Comparison of ENCODE assay signal across 18 cellular contexts in genomic region chrX:117835034-117835433, GRCh38.
A peak's percentile ranks its signal among the peaks of the same experiment; 100 is the strongest.
DNase-seq lines count a peak whose midpoint lies in the region; ATAC-seq and TF ChIP-seq lines count a peak whose summit lies in the region.
"Had no signal": no experiment of that assay in that cellular context is flagged by ENCODE, and none has a peak within 500 bp of the region (broad histone marks: within the 10 kb centered on the region; RNA-seq: fewer than 3 reads in every experiment).

No MANE protein-coding gene starts in this region.

- no peaks in the 10 kb centered on the region for H3F3A ChIP-seq in GM23338 (replicated peaks; ENCODE audit: low read depth)

- H3K9me3 ChIP-seq in H9 (ENCODE audit: control insufficient read depth, low read depth, low read length) (peaks cover 32% of the 10 kb centered on the region), mucosa of descending colon (no peaks in the 10 kb centered on the region), OCI-LY7 (ENCODE audit: low read length) (no peaks in the 10 kb centered on the region)
- H3K9me3 ChIP-seq: MG63 had no signal

- no peaks in the 10 kb centered on the region for H3K79me1 ChIP-seq in H9 (ENCODE audit: insufficient read depth, low read depth, low read length, poor library complexity, severe bottlenecking)

- H3T11ph ChIP-seq in H9 (ENCODE audit: low read length): no peak overlapping the region

- intact Hi-C loops in mucosa of descending colon (cut with DNase I, micrococcal nuclease) (no loop called here), OCI-LY7 (cut with micrococcal nuclease; ENCODE audit: unreplicated experiment) (no loop called here)

- H2BK120ac ChIP-seq in H9 (ENCODE audit: low read depth, low read length, poor library complexity, severe bottlenecking): no peak overlapping the region

- H4K5ac ChIP-seq in H9 (ENCODE audit: insufficient read length, low read depth, low read length): peak overlapping the region; percentile 38

- no peak overlapping the region for H3K4ac ChIP-seq in H9 (ENCODE audit: low read depth, low read length)

- CTCF ChIA-PET in OCI-LY7 (lab: Charles Lee; ENCODE audit: unreplicated experiment): no interaction called here

- H2BK5ac ChIP-seq in H9 (ENCODE audit: insufficient read length, low read length): no peak overlapping the region

- no peak overlapping the region for H4K8ac ChIP-seq in H9 (replicated peaks; ENCODE audit: insufficient read length, low read depth, low read length)

- H2AK5ac ChIP-seq in H9 (ENCODE audit: insufficient read length, low read length): no peak overlapping the region

- H3K4me1 Mint-ChIP-seq in GM23338: no peaks in the 10 kb centered on the region
- no peaks in the 10 kb centered on the region for H3K4me1 Mint-ChIP-seq in H9
- H3K4me1 Mint-ChIP-seq: IgD-negative memory B cell had no signal

- H3K36me3 Mint-ChIP-seq in GM23338 (ENCODE audit: low read depth) (peaks cover 8% of the 10 kb centered on the region; the same call in 2 of the 3 replicates), H9 (ENCODE audit: insufficient read depth in 1 of 3, low read depth in 3 of 3) (peaks cover 5 to 10% (median 9%) of the 10 kb centered on the region in 3 experiments)
- H3K36me3 Mint-ChIP-seq: IgD-negative memory B cell had no signal

- H3K4me3 Mint-ChIP-seq in GM23338: no peak overlapping the region
- H3K4me3 Mint-ChIP-seq in H9: no peak overlapping the region
- H3K4me3 Mint-ChIP-seq: IgD-negative memory B cell had no signal

- H3K27me3 ChIP-seq in GM23338 (ENCODE audit: insufficient read depth): no peaks in the 10 kb centered on the region
- no peaks in the 10 kb centered on the region for H3K27me3 ChIP-seq in H9 (ENCODE audit: insufficient read depth, low read length)
- H3K27me3 ChIP-seq: MG63 had no signal

- H3K27ac ChIP-seq in GM23338 (ENCODE audit: low read depth) (no peak overlapping the region), H9 (ENCODE audit: insufficient read length, low read depth, low read length) (no peak overlapping the region), OCI-LY7 (ENCODE audit: low read depth, low read length, poor library complexity, severe bottlenecking) (no peak overlapping the region)
- H3K27ac ChIP-seq: C4-2B, PC-9 had no signal

- TF ChIP-seq CTCF in GM23338 (conservative IDR thresholded peaks at IDR 0.05; ENCODE audit: low read depth in 2 of 2): no peak
- no peak for TF ChIP-seq CTCF in H9 (conservative IDR thresholded peaks at IDR 0.05)
- no peak for TF ChIP-seq CTCF in mucosa of descending colon (IDR thresholded peaks at IDR 0.05)
- no peak for TF ChIP-seq CTCF in OCI-LY7 (conservative IDR thresholded peaks at IDR 0.05; ENCODE audit: low read length)

- no peak for ATAC-seq in GM23338
- peak; percentile 16 for ATAC-seq in mucosa of descending colon
- no peak for ATAC-seq in GM21515 (IDR thresholded peaks at IDR 0.05; ENCODE audit: unreplicated experiment)
- no peak for ATAC-seq in HG02981 (IDR thresholded peaks at IDR 0.05; ENCODE audit: unreplicated experiment)
- ATAC-seq: HCT116 had no signal

- no peak overlapping the region for H3K14ac ChIP-seq in H9 (ENCODE audit: insufficient read depth, low read length)

- no peaks in the 10 kb centered on the region for H3K79me2 ChIP-seq in GM23338 (replicated peaks; ENCODE audit: insufficient read depth)
- H3K79me2 ChIP-seq in H9 (ENCODE audit: insufficient read depth, low read length): no peaks in the 10 kb centered on the region
- no peaks in the 10 kb centered on the region for H3K79me2 ChIP-seq in OCI-LY7 (ENCODE audit: insufficient read depth, low read depth, low read length)

- H3K4me2 ChIP-seq in GM23338 (no peak overlapping the region), H9 (ENCODE audit: insufficient read depth, insufficient read length, low read length) (no peak overlapping the region), OCI-LY7 (ENCODE audit: low read length) (no peak overlapping the region)
- H3K4me2 ChIP-seq: PC-9 had no signal

- H3K23me2 ChIP-seq in H9 (ENCODE audit: insufficient read length, low read depth, low read length, poor library complexity, severe bottlenecking): no peaks in the 10 kb centered on the region

- H4K20me1 ChIP-seq in GM23338 (replicated peaks; ENCODE audit: insufficient read depth): no peaks in the 10 kb centered on the region
- H4K20me1 ChIP-seq in H9 (ENCODE audit: control insufficient read depth, insufficient read depth, insufficient read length): no peaks in the 10 kb centered on the region
- H4K20me1 ChIP-seq in OCI-LY7 (ENCODE audit: insufficient read depth, low read length): no peaks in the 10 kb centered on the region

- H3K27me3 Mint-ChIP-seq in GM23338 (ENCODE audit: insufficient read depth, low read depth, poor library complexity): no peaks in the 10 kb centered on the region
- no peaks in the 10 kb centered on the region for H3K27me3 Mint-ChIP-seq in H9 (ENCODE audit: low read depth)
- H3K27me3 Mint-ChIP-seq: IgD-negative memory B cell had no signal

- peak; percentile 3 for DNase-seq in GM23338 (ENCODE audit: low spot score)
- peak; percentile 21 for DNase-seq in H9
- DNase-seq in fibroblast of gingiva (ENCODE audit: low read depth): peak; percentile 0
- no peak for DNase-seq in mucosa of descending colon
- no peak for DNase-seq in OCI-LY7 (ENCODE audit: low spot score)
- DNase-seq: ACHN, Karpas-422, MG63, NCI-H1048, NCI-H1436, NCI-H2029 treated with DMSO at 0.1 percent for 48 hours, NCI-H774, PC-9 had no signal

- no peak overlapping the region for H4K91ac ChIP-seq in H9 (ENCODE audit: insufficient read length, low read depth, low read length)

- H3K56ac ChIP-seq in H9 (ENCODE audit: insufficient read length, low read depth, low read length): no peak overlapping the region

- no peak overlapping the region for H2BK20ac ChIP-seq in H9 (ENCODE audit: low read depth, low read length, poor library complexity, severe bottlenecking)

- H3K23ac ChIP-seq in H9 (ENCODE audit: insufficient read length, low read depth, low read length): no peak overlapping the region

- no peak overlapping the region for H3K4me3 ChIP-seq in GM23338
- no peak overlapping the region for H3K4me3 ChIP-seq in mucosa of descending colon
- no peak overlapping the region for H3K4me3 ChIP-seq in OCI-LY7 (ENCODE audit: low read depth, low read length, poor library complexity, severe bottlenecking)
- H3K4me3 ChIP-seq: MG63, PC-9 had no signal

- H2AFZ ChIP-seq in GM23338 (no peak overlapping the region), H9 (ENCODE audit: low read length) (no peak overlapping the region), OCI-LY7 (ENCODE audit: low read length) (no peak overlapping the region)
- H2AFZ ChIP-seq: PC-9 had no signal

- H3K9me3 Mint-ChIP-seq in GM23338: peaks cover 12% of the 10 kb centered on the region
- H3K9me3 Mint-ChIP-seq in H9: peaks cover 18 to 62% of the 10 kb centered on the region in 2 experiments

- no CpG with 5 or more reads among the region's 3 CpGs for WGBS in H9 (ENCODE audit: extremely low coverage, insufficient read length, low lambda C conversion rate)

- BruUV-seq in OCI-LY7 (replicated peaks; lab: Mats Ljungman, UMichigan): no TSS peak

- H3K9me2 ChIP-seq in GM23338 (ENCODE audit: insufficient read depth): no peaks in the 10 kb centered on the region
- no peaks in the 10 kb centered on the region for H3K9me2 ChIP-seq in OCI-LY7 (ENCODE audit: insufficient read depth, low read length)

- H3K18ac ChIP-seq in H9 (ENCODE audit: insufficient read length, low read depth, low read length): no peak overlapping the region

- H3K36me3 ChIP-seq in GM23338 (ENCODE audit: insufficient read depth) (no peaks in the 10 kb centered on the region), mucosa of descending colon (ENCODE audit: low read depth) (no peaks in the 10 kb centered on the region), OCI-LY7 (ENCODE audit: insufficient read depth, low read length) (no peaks in the 10 kb centered on the region)
- H3K36me3 ChIP-seq: MG63 had no signal

- H3K27ac Mint-ChIP-seq in GM23338: no peak overlapping the region
- no peak overlapping the region for H3K27ac Mint-ChIP-seq in H9
- H3K27ac Mint-ChIP-seq: IgD-negative memory B cell had no signal

- no peak overlapping the region for H2BK15ac ChIP-seq in H9 (ENCODE audit: low read depth, low read length)

- no peaks in the 10 kb centered on the region for H3K4me1 ChIP-seq in GM23338 (ENCODE audit: insufficient read depth)
- H3K4me1 ChIP-seq in H9 (ENCODE audit: insufficient read depth, low read length): no peaks in the 10 kb centered on the region
- H3K4me1 ChIP-seq in mucosa of descending colon (ENCODE audit: low read depth): no peaks in the 10 kb centered on the region
- no peaks in the 10 kb centered on the region for H3K4me1 ChIP-seq in OCI-LY7 (ENCODE audit: insufficient read depth, low read length, poor library complexity, severe bottlenecking)

- H3K9ac ChIP-seq in H9 (ENCODE audit: extremely low read depth, insufficient read length, low read length): no peak overlapping the region

- no peak overlapping the region for H2BK12ac ChIP-seq in H9 (ENCODE audit: insufficient read length, low read depth, low read length)

- POLR2A ChIA-PET in OCI-LY7 (lab: Charles Lee): no interaction called here

TF ChIP-seq in GM23338, 12 proteins besides CTCF, POLR2A, EP300 and RAD21 (continues in another document):
- no peak for TF ChIP-seq POLR2AphosphoS5 (IDR thresholded peaks at IDR 0.05; ENCODE audit: low read depth)
- no peak for TF ChIP-seq EZH2 (IDR thresholded peaks at IDR 0.05; ENCODE audit: low read depth, unreplicated experiment)
- no peak for TF ChIP-seq ETS1 (IDR thresholded peaks at IDR 0.05)
- TF ChIP-seq EZH2phosphoT487 (IDR thresholded peaks at IDR 0.05; ENCODE audit: unreplicated experiment): no peak
- no peak for TF ChIP-seq CREB1 (CRISPR knock-in tag; IDR thresholded peaks at IDR 0.05; ENCODE audit: low read depth)

Comparison
In these comparisons a context has a peak if more than half of its experiments do, and no peak if none do; other contexts are left out.
1. DNase-seq: peak in GM23338 (single experiment), H9 (single experiment) and fibroblast of gingiva (single experiment); none in mucosa of descending colon (0 of 3) and OCI-LY7 (single experiment).